ENCODE assay signal across 12 cellular contexts in the genomic region with DNA sequence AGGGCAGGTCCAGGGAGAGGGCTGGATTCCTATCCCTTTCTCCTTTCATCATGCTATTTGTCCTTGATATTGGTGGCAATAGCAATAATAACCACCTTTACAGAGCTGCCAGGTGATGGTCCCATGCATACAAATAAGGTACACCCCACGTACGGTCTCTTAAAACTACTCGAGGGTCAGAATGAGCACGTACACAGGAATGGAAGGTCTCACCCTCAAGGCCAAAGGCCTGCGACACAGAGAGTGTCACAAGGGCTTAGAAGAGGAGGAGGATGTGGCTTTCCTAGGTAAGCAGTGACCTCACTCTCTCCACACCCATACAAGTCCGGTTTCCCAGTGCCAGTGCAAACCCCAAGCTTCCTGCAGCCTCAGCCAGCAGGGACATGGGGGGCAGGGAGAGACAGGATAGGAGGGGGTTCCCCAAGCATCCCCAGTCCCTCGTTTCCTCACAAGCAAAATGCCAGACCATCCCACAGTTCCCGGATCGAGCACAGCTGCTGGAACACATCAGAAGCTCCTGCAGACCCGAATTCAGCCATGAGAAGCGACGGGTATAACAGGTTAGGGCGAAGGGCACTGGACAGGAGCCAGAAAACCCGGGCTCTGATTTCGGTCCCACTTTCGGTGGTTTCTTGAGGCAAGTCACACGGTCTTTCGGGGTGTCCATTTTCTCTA. TPM values are rescaled to one million over a fixed set of nuclear protein-coding genes. Genes with fewer than 3 reads are reported as not detected.
DNase-seq lines count a peak whose midpoint lies in the region; ATAC-seq, FAIRE-seq and TF ChIP-seq lines count a peak whose summit lies in the region.
"Had no signal": no experiment of that assay in that cellular context is flagged by ENCODE, and none has a peak within 500 bp of the region (broad histone marks: within the 10 kb centered on the region; RNA-seq: fewer than 3 reads in every experiment).

No MANE protein-coding gene starts in this region.

- H3K9me3 Mint-ChIP-seq in stimulated activated effector memory CD8-positive, alpha-beta T cell treated with anti-CD3 and anti-CD28 coated beads, Interleukin-12 subunit alpha, Interleukin-12 subunit beta, amount 100 ng/mL, for 72 hours: no peaks in the 10 kb centered on the region
- H3K9me3 Mint-ChIP-seq: activated naive CD4-positive, alpha-beta T cell treated with anti-CD3 and anti-CD28 coated beads, Interleukin-2, amount 50 U/mL, for 24 hours had no signal

- ATAC-seq in stimulated activated effector memory CD8-positive, alpha-beta T cell treated with anti-CD3 and anti-CD28 coated beads, Interleukin-12 subunit alpha, Interleukin-12 subunit beta, amount 100 ng/mL, for 72 hours: peak; percentile 86

- peaks cover 58% of the 10 kb centered on the region for H3K4me1 Mint-ChIP-seq in stimulated activated effector memory CD8-positive, alpha-beta T cell treated with anti-CD3 and anti-CD28 coated beads, Interleukin-12 subunit alpha, Interleukin-12 subunit beta, amount 100 ng/mL, for 72 hours

- peak overlapping the region; percentile 85 for H3K27ac Mint-ChIP-seq in stimulated activated effector memory CD8-positive, alpha-beta T cell treated with anti-CD3 and anti-CD28 coated beads, Interleukin-12 subunit alpha, Interleukin-12 subunit beta, amount 100 ng/mL, for 72 hours
- H3K27ac Mint-ChIP-seq: activated naive CD4-positive, alpha-beta T cell treated with anti-CD3 and anti-CD28 coated beads, Interleukin-2, amount 50 U/mL, for 24 hours had no signal

- peaks cover 5% of the 10 kb centered on the region for H3K36me3 Mint-ChIP-seq in stimulated activated effector memory CD8-positive, alpha-beta T cell treated with anti-CD3 and anti-CD28 coated beads, Interleukin-12 subunit alpha, Interleukin-12 subunit beta, amount 100 ng/mL, for 72 hours
- H3K36me3 Mint-ChIP-seq: activated naive CD4-positive, alpha-beta T cell treated with anti-CD3 and anti-CD28 coated beads, Interleukin-2, amount 50 U/mL, for 24 hours had no signal

- H3K9me3 ChIP-seq in esophagus squamous epithelium: no peaks in the 10 kb centered on the region

- no peaks in the 10 kb centered on the region for H3K36me3 ChIP-seq in esophagus squamous epithelium

- intact Hi-C loops in esophagus squamous epithelium (cut with DNase I): no loop called here

- no peak for FAIRE-seq in GM12892 (lab: Jason Lieb, UNC)

- DNase-seq in activated CD4-positive, alpha-beta T cell treated with anti-CD3 and anti-CD28 coated beads for 4 hours: peak; percentile 6 to 8
- no peak for DNase-seq in activated CD4-positive, alpha-beta T cell treated with anti-CD3 and anti-CD28 coated beads for 1 hour
- DNase-seq in activated CD4-positive, alpha-beta T cell treated with anti-CD3 and anti-CD28 coated beads for 48 hours: peak; percentile 20
- DNase-seq in esophagus squamous epithelium (lab: John Stamatoyannopoulos, UW) (no peak), GM12892 (ENCODE audit: insufficient read length) (no peak), NCI-H748 treated with DMSO at 0.1 percent for 48 hours (lab: John Stamatoyannopoulos, UW) (no peak), retina (no peak)
- DNase-seq in stimulated activated effector memory CD8-positive, alpha-beta T cell treated with anti-CD3 and anti-CD28 coated beads, Interleukin-12 subunit alpha, Interleukin-12 subunit beta, amount 100 ng/mL, for 72 hours (ENCODE audit: low spot score in 2 of 2): peak in 1 of 2 donors; percentile 67
- DNase-seq: ACHN, NCI-H1417 treated with DMSO at 0.1 percent for 48 hours, SIG-M5 had no signal

- TF ChIP-seq POLR2A in esophagus squamous epithelium (IDR thresholded peaks at IDR 0.05) (no peak), GM12892 (IDR thresholded peaks at IDR 0.05; ENCODE audit: low read depth, low read length) (no peak)

- peak overlapping the region; percentile 57 for H3K4me3 Mint-ChIP-seq in stimulated activated effector memory CD8-positive, alpha-beta T cell treated with anti-CD3 and anti-CD28 coated beads, Interleukin-12 subunit alpha, Interleukin-12 subunit beta, amount 100 ng/mL, for 72 hours
- H3K4me3 Mint-ChIP-seq: activated naive CD4-positive, alpha-beta T cell treated with anti-CD3 and anti-CD28 coated beads, Interleukin-2, amount 50 U/mL, for 24 hours had no signal

- H3K4me3 ChIP-seq in esophagus squamous epithelium: peak overlapping the region in 2 of 4 donors; percentile 10 to 31

- peak overlapping the region; percentile 42 to 76 (median 70) for H3K27ac ChIP-seq in esophagus squamous epithelium

- H3K4me1 ChIP-seq in esophagus squamous epithelium: peaks cover 13 to 37% (median 15%) of the 10 kb centered on the region in 3 donors

- TF ChIP-seq CTCF in esophagus squamous epithelium (IDR thresholded peaks at IDR 0.05): no peak

- 49 to 60% methylated on average over 12 to 14 of the region's 18 CpGs for WGBS in esophagus squamous epithelium, 2 donors

- no peaks in the 10 kb centered on the region for H3K27me3 ChIP-seq in esophagus squamous epithelium

RNA-seq across cellular contexts. Expression of a gene that starts 49.2 kb away (rescaled TPM):
- 1 to 10 TPM; 1.1 to 6.5 (median 2.3) TPM for total RNA-seq in esophagus squamous epithelium
- polyA plus RNA-seq in GM12892 (2012; ENCODE audit: missing spikeins): 0.51 TPM

Comparison
In these comparisons a context has a peak if more than half of its experiments do, and no peak if none do; other contexts are left out.
1. DNase-seq: peak in activated CD4-positive, alpha-beta T cell treated with anti-CD3 and anti-CD28 coated beads for 4 hours (2 of 2) and activated CD4-positive, alpha-beta T cell treated with anti-CD3 and anti-CD28 coated beads for 48 hours (single experiment); none in activated CD4-positive, alpha-beta T cell treated with anti-CD3 and anti-CD28 coated beads for 1 hour (single experiment), esophagus squamous epithelium (single experiment), GM12892 (single experiment), NCI-H748 treated with DMSO at 0.1 percent for 48 hours (single experiment) and retina (single experiment).